ENCODE assay signal across 17 cellular contexts in the genomic region with DNA sequence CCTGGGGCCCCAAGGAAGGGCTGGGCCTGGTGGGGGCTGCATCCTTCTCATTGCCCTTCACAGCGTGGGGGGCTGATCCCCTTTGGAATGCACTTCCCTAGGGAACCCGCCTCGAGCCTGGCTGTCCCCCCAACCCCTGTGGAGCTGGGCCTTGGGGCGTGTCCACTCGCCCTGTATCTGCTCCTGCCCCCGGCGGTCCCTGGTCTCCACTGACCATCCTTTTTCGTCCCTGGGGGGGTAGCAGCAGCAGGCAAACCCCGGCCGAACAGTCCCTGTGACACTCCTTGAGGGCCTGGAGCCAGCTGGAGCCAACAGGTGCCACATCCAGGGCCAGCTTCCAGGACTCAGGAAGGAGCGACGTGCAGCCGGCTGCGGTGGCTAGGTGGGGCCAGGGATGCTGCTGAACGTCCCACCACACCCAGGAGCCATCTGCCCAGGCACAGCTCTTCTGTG. TPM values are rescaled to one million over a fixed set of nuclear protein-coding genes. Genes with fewer than 3 reads are reported as not detected.
DNase-seq lines count a peak whose midpoint lies in the region; ATAC-seq and TF ChIP-seq lines count a peak whose summit lies in the region.
"Had no signal": no experiment of that assay in that cellular context is flagged by ENCODE, and none has a peak within 500 bp of the region (broad histone marks: within the 10 kb centered on the region; RNA-seq: fewer than 3 reads in every experiment).

No MANE protein-coding gene starts in this region.

- no peaks in the 10 kb centered on the region for H3K36me3 ChIP-seq in left ventricle myocardium inferior
- H3K36me3 ChIP-seq: sigmoid colon had no signal

- no peak overlapping the region for H3K27ac Mint-ChIP-seq in type B pancreatic cell
- H3K27ac Mint-ChIP-seq: HFFc6 had no signal

- peaks cover 72% of the 10 kb centered on the region for H3K27me3 ChIP-seq in left ventricle myocardium inferior (ENCODE audit: low read depth)

- TF ChIP-seq CTCF in left ventricle myocardium inferior (IDR thresholded peaks at IDR 0.05; ENCODE audit: borderline replicate concordance): no peak
- TF ChIP-seq CTCF in coronary artery (IDR thresholded peaks at IDR 0.05): no peak
- TF ChIP-seq CTCF in type B pancreatic cell (conservative IDR thresholded peaks at IDR 0.05): no peak
- no peak for TF ChIP-seq CTCF in GM10266 (IDR thresholded peaks at IDR 0.05; ENCODE audit: control insufficient read depth, insufficient read depth, low read depth, missing control alignments)

- peaks cover 4% of the 10 kb centered on the region for H3K4me1 Mint-ChIP-seq in type B pancreatic cell (ENCODE audit: unreplicated experiment)

- no peak for DNase-seq in left ventricle myocardium inferior
- DNase-seq in Right ventricle myocardium inferior (ENCODE audit: missing footprints): no peak
- DNase-seq in NCI-H2107 treated with DMSO at 0.1 percent for 48 hours (lab: John Stamatoyannopoulos, UW; ENCODE audit: unreplicated experiment): peak; percentile 77
- DNase-seq in coronary artery (ENCODE audit: low spot score): no peak
- DNase-seq in type B pancreatic cell (ENCODE audit: extremely low spot score, unreplicated experiment): peak; percentile 64
- DNase-seq in GM10266 (ENCODE audit: extremely low spot score): no peak
- DNase-seq: naive thymus-derived CD4-positive, alpha-beta T cell; NCI-H526 treated with DMSO at 0.1 percent for 48 hours; sigmoid colon; stimulated activated naive CD8-positive, alpha-beta T cell treated with anti-CD3 and anti-CD28 coated beads, Interleukin-15, Interleukin-2, amounts not matched to agents 100 U/mL and 50 U/mL, for 24 hours had no signal

- no peaks in the 10 kb centered on the region for H3K9me3 ChIP-seq in left ventricle myocardium inferior (replicated peaks)
- H3K9me3 ChIP-seq: sigmoid colon had no signal

- no peak overlapping the region for H3K4me3 Mint-ChIP-seq in type B pancreatic cell
- H3K4me3 Mint-ChIP-seq: HFFc6 had no signal

- H3K27ac ChIP-seq in left ventricle myocardium inferior (replicated peaks): no peak overlapping the region
- no peak overlapping the region for H3K27ac ChIP-seq in coronary artery
- H3K27ac ChIP-seq: epithelial cell of prostate, sigmoid colon, VCaP had no signal

- H3K4me3 ChIP-seq in left ventricle myocardium inferior (peak overlapping the region; percentile 43), coronary artery (peak overlapping the region; percentile 25)

- H3K9me3 Mint-ChIP-seq in type B pancreatic cell: no peaks in the 10 kb centered on the region
- H3K9me3 Mint-ChIP-seq: HFFc6; naive thymus-derived CD4-positive, alpha-beta T cell had no signal

- no peaks in the 10 kb centered on the region for H3K36me3 Mint-ChIP-seq in type B pancreatic cell
- H3K36me3 Mint-ChIP-seq: naive thymus-derived CD4-positive, alpha-beta T cell had no signal

- H3K4me1 ChIP-seq in left ventricle myocardium inferior: peaks cover 29% of the 10 kb centered on the region

- peaks cover 7% of the 10 kb centered on the region for H3K27me3 Mint-ChIP-seq in type B pancreatic cell

- intact Hi-C loops in left ventricle myocardium inferior (cut with micrococcal nuclease): no loop called here
- intact Hi-C loops in Right ventricle myocardium inferior (cut with DNase I): no loop called here

- ATAC-seq in Right ventricle myocardium inferior (no peak), GM18502 (IDR thresholded peaks at IDR 0.05; ENCODE audit: poor library complexity, unreplicated experiment) (no peak), HG02981 (IDR thresholded peaks at IDR 0.05; ENCODE audit: unreplicated experiment) (no peak)

RNA-seq across cellular contexts. Expression of a gene that starts 9.4 kb away (rescaled TPM):
- total RNA-seq in left ventricle myocardium inferior: 1.0 TPM
- 0.89 TPM for total RNA-seq in Right ventricle myocardium inferior
- 0.24 and 0.33 TPM in 2 replicates for total RNA-seq in type B pancreatic cell (ENCODE audit: low replicate concordance)
- total RNA-seq: G401, HT-29 had no signal

RNA-seq across cellular contexts. Expression of a gene that starts 53.7 kb away (rescaled TPM):
- total RNA-seq in left ventricle myocardium inferior (2.0 TPM), Right ventricle myocardium inferior (3.1 TPM), type B pancreatic cell (ENCODE audit: low replicate concordance) (21.2 and 29.7 TPM in 2 replicates)

Comparison
In these comparisons a context has a peak if more than half of its experiments do, and no peak if none do; other contexts are left out.
1. DNase-seq: peak in NCI-H2107 treated with DMSO at 0.1 percent for 48 hours (single experiment) and type B pancreatic cell (single experiment); none in left ventricle myocardium inferior (single experiment), Right ventricle myocardium inferior (single experiment), coronary artery (single experiment) and GM10266 (single experiment).